ENCODE assay signal across 1 cellular context in the genomic region with DNA sequence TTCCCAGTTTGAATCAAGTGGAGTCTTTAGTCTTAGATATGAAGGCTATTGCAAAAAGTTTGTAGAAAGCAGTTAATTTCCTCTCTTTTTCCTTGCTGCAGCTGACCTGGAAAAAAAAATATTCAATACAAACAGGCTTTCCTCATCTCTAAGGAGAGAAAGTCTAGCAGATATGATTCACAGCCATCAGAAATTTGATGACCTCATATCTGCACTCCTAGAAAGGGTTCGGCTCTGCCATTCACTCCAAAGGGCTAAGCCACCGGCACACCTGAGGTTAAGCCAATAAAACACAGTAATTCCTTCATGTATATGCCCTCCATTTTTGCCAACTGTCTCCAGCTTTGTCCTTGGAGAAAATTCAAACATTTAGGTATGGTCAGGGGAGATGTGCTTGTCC.
TF ChIP-seq lines count a peak whose summit lies in the region.

No MANE protein-coding gene starts in this region.

TF ChIP-seq in GM23338, 12 proteins besides CTCF, POLR2A, EP300 and RAD21 (continued from another document):
- TF ChIP-seq, protein P1, sequence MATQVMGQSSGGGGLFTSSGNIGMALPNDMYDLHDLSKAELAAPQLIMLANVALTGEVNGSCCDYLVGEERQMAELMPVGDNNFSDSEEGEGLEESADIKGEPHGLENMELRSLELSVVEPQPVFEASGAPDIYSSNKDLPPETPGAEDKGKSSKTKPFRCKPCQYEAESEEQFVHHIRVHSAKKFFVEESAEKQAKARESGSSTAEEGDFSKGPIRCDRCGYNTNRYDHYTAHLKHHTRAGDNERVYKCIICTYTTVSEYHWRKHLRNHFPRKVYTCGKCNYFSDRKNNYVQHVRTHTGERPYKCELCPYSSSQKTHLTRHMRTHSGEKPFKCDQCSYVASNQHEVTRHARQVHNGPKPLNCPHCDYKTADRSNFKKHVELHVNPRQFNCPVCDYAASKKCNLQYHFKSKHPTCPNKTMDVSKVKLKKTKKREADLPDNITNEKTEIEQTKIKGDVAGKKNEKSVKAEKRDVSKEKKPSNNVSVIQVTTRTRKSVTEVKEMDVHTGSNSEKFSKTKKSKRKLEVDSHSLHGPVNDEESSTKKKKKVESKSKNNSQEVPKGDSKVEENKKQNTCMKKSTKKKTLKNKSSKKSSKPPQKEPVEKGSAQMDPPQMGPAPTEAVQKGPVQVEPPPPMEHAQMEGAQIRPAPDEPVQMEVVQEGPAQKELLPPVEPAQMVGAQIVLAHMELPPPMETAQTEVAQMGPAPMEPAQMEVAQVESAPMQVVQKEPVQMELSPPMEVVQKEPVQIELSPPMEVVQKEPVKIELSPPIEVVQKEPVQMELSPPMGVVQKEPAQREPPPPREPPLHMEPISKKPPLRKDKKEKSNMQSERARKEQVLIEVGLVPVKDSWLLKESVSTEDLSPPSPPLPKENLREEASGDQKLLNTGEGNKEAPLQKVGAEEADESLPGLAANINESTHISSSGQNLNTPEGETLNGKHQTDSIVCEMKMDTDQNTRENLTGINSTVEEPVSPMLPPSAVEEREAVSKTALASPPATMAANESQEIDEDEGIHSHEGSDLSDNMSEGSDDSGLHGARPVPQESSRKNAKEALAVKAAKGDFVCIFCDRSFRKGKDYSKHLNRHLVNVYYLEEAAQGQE (IDR thresholded peaks at IDR 0.05; ENCODE audit: unreplicated experiment) = no peak
